Comparison of ENCODE assay signal across 14 cellular contexts in the genomic region with DNA sequence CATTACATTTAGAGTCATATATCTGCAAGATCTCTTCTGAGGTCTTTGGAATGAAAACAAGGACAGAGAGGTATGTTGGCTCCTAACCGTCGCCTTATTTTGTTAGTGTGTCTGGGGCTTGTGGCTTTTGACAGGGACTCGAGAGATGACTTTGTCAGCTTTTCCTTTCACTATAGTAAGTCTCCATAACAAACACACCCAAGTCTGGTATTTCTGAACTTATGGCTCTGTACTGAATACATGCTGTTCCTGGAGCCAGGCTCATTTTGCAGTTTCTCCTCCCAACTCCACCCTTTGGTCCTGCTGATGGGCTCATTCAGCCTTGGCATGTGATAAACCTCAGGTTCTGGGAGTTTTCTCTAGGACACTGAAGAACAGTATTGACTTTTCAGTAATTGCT. TPM values are rescaled to one million over a fixed set of nuclear protein-coding genes. Genes with fewer than 3 reads are reported as not detected.
DNase-seq lines count a peak whose midpoint lies in the region; ATAC-seq and TF ChIP-seq lines count a peak whose summit lies in the region.
"Had no signal": no experiment of that assay in that cellular context is flagged by ENCODE, and none has a peak within 500 bp of the region (broad histone marks: within the 10 kb centered on the region; RNA-seq: fewer than 3 reads in every experiment).

No MANE protein-coding gene starts in this region.

- H3K27me3 ChIP-seq in mucosa of stomach (ENCODE audit: control insufficient read depth, insufficient read depth, low read length), result no peaks in the 10 kb centered on the region
- no peaks in the 10 kb centered on the region for H3K27me3 ChIP-seq in MG63
- H3K27me3 ChIP-seq: adrenal gland, dorsolateral prefrontal cortex, upper lobe of left lung had no signal

- H3K27ac Mint-ChIP-seq in stimulated activated naive CD8-positive, alpha-beta T cell treated with anti-CD3 and anti-CD28 coated beads, Interleukin-15, amount 100 ng/mL, for 72 hours, result no peak overlapping the region

- no peaks in the 10 kb centered on the region for H3K27me3 Mint-ChIP-seq in stimulated activated naive CD8-positive, alpha-beta T cell treated with anti-CD3 and anti-CD28 coated beads, Interleukin-15, amount 100 ng/mL, for 72 hours
- H3K27me3 Mint-ChIP-seq: natural killer cell treated with Interleukin-12 subunit alpha and Interleukin-12 subunit beta and Interleukin-15 and Interleukin-18, amount 100 ng/mL, for 72 hours had no signal

- H3K9me3 ChIP-seq in mucosa of stomach (ENCODE audit: control insufficient read depth, low read length), result no peaks in the 10 kb centered on the region
- H3K9me3 ChIP-seq in MG63, result no peaks in the 10 kb centered on the region
- H3K9me3 ChIP-seq: adrenal gland, upper lobe of left lung had no signal

- TF ChIP-seq CTCF in epithelial cell of esophagus (IDR thresholded peaks at IDR 0.05; ENCODE audit: insufficient read depth, low read depth, low read length, missing control alignments), result no peak

- peak overlapping the region; percentile 14 for H3K9ac ChIP-seq in mucosa of stomach (ENCODE audit: low read length)

- no peaks in the 10 kb centered on the region for H3K9me3 Mint-ChIP-seq in stimulated activated naive CD8-positive, alpha-beta T cell treated with anti-CD3 and anti-CD28 coated beads, Interleukin-15, amount 100 ng/mL, for 72 hours
- H3K9me3 Mint-ChIP-seq: natural killer cell treated with Interleukin-12 subunit alpha and Interleukin-12 subunit beta and Interleukin-15 and Interleukin-18, amount 100 ng/mL, for 72 hours had no signal

- H3K4me3 Mint-ChIP-seq in stimulated activated naive CD8-positive, alpha-beta T cell treated with anti-CD3 and anti-CD28 coated beads, Interleukin-15, amount 100 ng/mL, for 72 hours, result no peak overlapping the region
- H3K4me3 Mint-ChIP-seq: natural killer cell treated with Interleukin-12 subunit alpha and Interleukin-12 subunit beta and Interleukin-15 and Interleukin-18, amount 100 ng/mL, for 72 hours had no signal

- peaks cover 28% of the 10 kb centered on the region for H3K4me1 Mint-ChIP-seq in stimulated activated naive CD8-positive, alpha-beta T cell treated with anti-CD3 and anti-CD28 coated beads, Interleukin-15, amount 100 ng/mL, for 72 hours

- ATAC-seq in stimulated activated naive CD8-positive, alpha-beta T cell treated with anti-CD3 and anti-CD28 coated beads, Interleukin-15, Interleukin-2, amounts not matched to agents 100 U/mL and 50 U/mL, for 24 hours, result peak; percentile 48
- no peak for ATAC-seq in stimulated activated naive CD8-positive, alpha-beta T cell treated with anti-CD3 and anti-CD28 coated beads, Interleukin-15, amount 100 ng/mL, for 72 hours

- DNase-seq in stimulated activated naive CD8-positive, alpha-beta T cell treated with anti-CD3 and anti-CD28 coated beads, Interleukin-15, Interleukin-2, amounts not matched to agents 100 U/mL and 50 U/mL, for 24 hours, result no peak
- no peak for DNase-seq in stimulated activated naive CD8-positive, alpha-beta T cell treated with anti-CD3 and anti-CD28 coated beads, Interleukin-15, amount 100 ng/mL, for 72 hours
- DNase-seq in epithelial cell of esophagus (ENCODE audit: low read depth) (peak; percentile 22), SIG-M5 (lab: John Stamatoyannopoulos, UW) (no peak), MG63 (no peak)
- DNase-seq in activated CD4-positive, CD25-positive, alpha-beta regulatory T cell (lab: John Stamatoyannopoulos, UW), result no peak
- no peak for DNase-seq in activated CD4-positive, CD25-positive, alpha-beta regulatory T cell treated with anti-CD3 and anti-CD28 coated beads, Interleukin-2, amount 50 U/mL, for 72 hours
- DNase-seq: adrenal gland, dorsolateral prefrontal cortex, NCI-H1417, NCI-H510A treated with DMSO at 0.1 percent for 48 hours had no signal

- H3K36me3 ChIP-seq in mucosa of stomach (ENCODE audit: control insufficient read depth, insufficient read depth, low read length) (no peaks in the 10 kb centered on the region), MG63 (no peaks in the 10 kb centered on the region)
- H3K36me3 ChIP-seq: adrenal gland, upper lobe of left lung had no signal

- no peak overlapping the region for H3K4me3 ChIP-seq in epithelial cell of esophagus (ENCODE audit: low read length)
- H3K4me3 ChIP-seq in mucosa of stomach (ENCODE audit: low read length), result no peak overlapping the region
- no peak overlapping the region for H3K4me3 ChIP-seq in MG63
- H3K4me3 ChIP-seq: adrenal gland, dorsolateral prefrontal cortex, upper lobe of left lung had no signal

- H3K4me1 ChIP-seq in mucosa of stomach (ENCODE audit: control insufficient read depth, insufficient read depth, low read length), result peaks cover 58% of the 10 kb centered on the region
- H3K4me1 ChIP-seq: adrenal gland had no signal

RNA-seq across cellular contexts. Expression of gene TMED10, which starts 27.7 kb away (rescaled TPM):
- total RNA-seq in MG63 (2014; rRNA removed; shearing (Covaris generic); ENCODE audit: low replicate concordance), result 125 and 134 TPM in 2 replicates
